In genomic region chr3:182740710-182741109, GRCh38 we compare ENCODE assay signal across 13 cellular contexts. TPM values are rescaled to one million over a fixed set of nuclear protein-coding genes. Genes with fewer than 3 reads are reported as not detected.
A peak's percentile ranks its signal among the peaks of the same experiment; 100 is the strongest.
DNase-seq lines count a peak whose midpoint lies in the region; ATAC-seq, FAIRE-seq and TF ChIP-seq lines count a peak whose summit lies in the region.
"Had no signal": no experiment of that assay in that cellular context is flagged by ENCODE, and none has a peak within 500 bp of the region (broad histone marks: within the 10 kb centered on the region; RNA-seq: fewer than 3 reads in every experiment).

No MANE protein-coding gene starts in this region.

- no peak overlapping the region for H3K4me3 Mint-ChIP-seq in mesothelial cell of epicardium
- H3K4me3 Mint-ChIP-seq: activated naive CD8-positive, alpha-beta T cell treated with anti-CD3 and anti-CD28 coated beads for 36 hours had no signal

- H3K27ac Mint-ChIP-seq in mesothelial cell of epicardium: peak overlapping the region; percentile 70
- H3K27ac Mint-ChIP-seq: activated naive CD8-positive, alpha-beta T cell treated with anti-CD3 and anti-CD28 coated beads for 36 hours had no signal

- no peak for FAIRE-seq in frontal cortex (lab: Jason Lieb, UNC)

- in situ Hi-C loops in KBM-7 (cut with MboI; ENCODE audit: low pct_unique_long_range_greater_than_20kb, low sequenced_read_pairs): no loop called here

- no peak for ATAC-seq in GM21447 (IDR thresholded peaks at IDR 0.05; ENCODE audit: unreplicated experiment)
- ATAC-seq in GM19023 (IDR thresholded peaks at IDR 0.05; ENCODE audit: unreplicated experiment): no peak

- no peak for TF ChIP-seq CTCF in mesothelial cell of epicardium (IDR thresholded peaks at IDR 0.05; ENCODE audit: unreplicated experiment)

- peaks cover 31% of the 10 kb centered on the region for H3K4me1 Mint-ChIP-seq in mesothelial cell of epicardium

- no peaks in the 10 kb centered on the region for H3K27me3 Mint-ChIP-seq in mesothelial cell of epicardium (ENCODE audit: low read depth)

- DNase-seq in COLO668 (lab: John Stamatoyannopoulos, UW; ENCODE audit: unreplicated experiment) (peak; percentile 2), KBM-7 (peak; percentile 5), amniotic epithelial cell (ENCODE audit: low read depth) (peak; percentile 39), mesothelial cell of epicardium (ENCODE audit: low spot score in 2 of 2, unreplicated experiment in 2 of 2) (no peak), H4 (ENCODE audit: low spot score) (no peak), frontal cortex (ENCODE audit: low spot score in 2 of 2) (no peak)
- DNase-seq: activated CD4-positive, alpha-beta T cell treated with anti-CD3 and anti-CD28 coated beads, Interleukin-2, amount 50 U/mL, for 1 hour; activated naive CD8-positive, alpha-beta T cell treated with anti-CD3 and anti-CD28 coated beads for 36 hours; kidney; NCI-H1092 treated with DMSO at 0.1 percent for 48 hours; posterior cingulate gyrus had no signal

- no peaks in the 10 kb centered on the region for H3K9me3 Mint-ChIP-seq in mesothelial cell of epicardium
- H3K9me3 Mint-ChIP-seq: activated naive CD8-positive, alpha-beta T cell treated with anti-CD3 and anti-CD28 coated beads for 36 hours had no signal

- H3K36me3 Mint-ChIP-seq in mesothelial cell of epicardium: no peaks in the 10 kb centered on the region

RNA-seq across cellular contexts. Expression of gene ATP11B, which starts 52.6 kb away (rescaled TPM):
- total RNA-seq in mesothelial cell of epicardium (72.3 to 76.1 TPM (median 73.9 TPM) in 3 replicates), frontal cortex (94.6 TPM)
- total RNA-seq in H4 (2014; rRNA removed; shearing (Covaris generic)): 40.9 and 45.3 TPM in 2 replicates

Comparison
In these comparisons a context has a peak if more than half of its experiments do, and no peak if none do; other contexts are left out.
1. DNase-seq: peak in COLO668 (single experiment), KBM-7 (single experiment) and amniotic epithelial cell (single experiment); none in mesothelial cell of epicardium (0 of 2), H4 (single experiment) and frontal cortex (0 of 2).